ENCODE assay signal across 2 cellular contexts in genomic region chr22:24230911-24231656, GRCh38.
TF ChIP-seq lines count a peak whose summit lies in the region.

No MANE protein-coding gene starts in this region.

TF ChIP-seq in GM23338, 12 proteins besides CTCF, POLR2A, EP300 and RAD21 (continued from another document):
- TF ChIP-seq REST (IDR thresholded peaks at IDR 0.05; ENCODE audit: unreplicated experiment) (no peak), STAT1 (IDR thresholded peaks at IDR 0.05; ENCODE audit: unreplicated experiment) (no peak)

TF ChIP-seq in liver, 16 proteins besides CTCF, POLR2A, EP300 and RAD21 (continued from another document):
- TF ChIP-seq REST (IDR thresholded peaks at IDR 0.05) (no peak), FOXA2 (IDR thresholded peaks at IDR 0.05) (no peak), ZBTB33 (IDR thresholded peaks at IDR 0.05) (no peak), FOXA1 (IDR thresholded peaks at IDR 0.05) (no peak), HNF4A (conservative IDR thresholded peaks at IDR 0.05) (no peak)
